Comparison of ENCODE assay signal across 16 cellular contexts in genomic region chr11:46144741-46145140, GRCh38. TPM values are rescaled to one million over a fixed set of nuclear protein-coding genes. Genes with fewer than 3 reads are reported as not detected.
A peak's percentile ranks its signal among the peaks of the same experiment; 100 is the strongest.
DNase-seq lines count a peak whose midpoint lies in the region; ATAC-seq, FAIRE-seq and TF ChIP-seq lines count a peak whose summit lies in the region.
"Had no signal": no experiment of that assay in that cellular context is flagged by ENCODE, and none has a peak within 500 bp of the region (broad histone marks: within the 10 kb centered on the region; RNA-seq: fewer than 3 reads in every experiment).

No MANE protein-coding gene starts in this region.

- no peaks in the 10 kb centered on the region for H3K4me1 ChIP-seq in GM23248 (ENCODE audit: insufficient read depth)
- no peaks in the 10 kb centered on the region for H3K4me1 ChIP-seq in HEK293 (ENCODE audit: control insufficient read depth, insufficient read depth, low read length)
- peaks cover 0 to 4% (median 1%) of the 10 kb centered on the region in 4 experiments; a peak in 5 of 7 replicates for H3K4me1 ChIP-seq in H1 (replicated peaks in 1 of 4; ENCODE audit: control insufficient read depth in 3 of 4, insufficient read depth in 4 of 4, low read length in 3 of 4)
- no peaks in the 10 kb centered on the region for H3K4me1 ChIP-seq in upper lobe of right lung
- H3K4me1 ChIP-seq: BLaER1 had no signal

- no peak overlapping the region for H2BK15ac ChIP-seq in H1 (ENCODE audit: low read length)

- no peak for TF ChIP-seq EP300 in H1 (IDR thresholded peaks at IDR 0.05; ENCODE audit: borderline replicate concordance in 1 of 2, low read depth in 2 of 2, low read length in 2 of 2)

- H4K20me1 ChIP-seq in GM23248 (ENCODE audit: insufficient read depth) (no peaks in the 10 kb centered on the region), H1 (replicated peaks in 1 of 2; ENCODE audit: control insufficient read depth in 1 of 2, insufficient read depth in 2 of 2, low read length in 2 of 2) (no peaks in the 10 kb centered on the region)
- H4K20me1 ChIP-seq: BLaER1 had no signal

- H3K14ac ChIP-seq in H1 (ENCODE audit: insufficient read length): no peak overlapping the region

- H3K4me3 ChIP-seq in GM23248: no peak overlapping the region
- H3K4me3 ChIP-seq in HEK293 (ENCODE audit: low read depth, low read length): no peak overlapping the region
- no peak overlapping the region for H3K4me3 ChIP-seq in H1 (ENCODE audit: extremely low read depth in 1 of 4, insufficient read depth in 2 of 4, low read depth in 3 of 4, low read length in 4 of 4)
- H3K4me3 ChIP-seq in upper lobe of right lung: no peak overlapping the region
- H3K4me3 ChIP-seq: BLaER1 had no signal

- no peak overlapping the region for H4K5ac ChIP-seq in H1 (ENCODE audit: insufficient read length, low read depth, low read length)

- no peak overlapping the region for H2AFZ ChIP-seq in GM23248
- H2AFZ ChIP-seq in H1 (ENCODE audit: low read length): peak overlapping the region; percentile 76; the same call in 1 of the 2 replicates

- no peaks in the 10 kb centered on the region for H3K79me1 ChIP-seq in H1 (ENCODE audit: low read depth, low read length)

- CTCF ChIA-PET in HEK293 (lab: Yijun Ruan, JAX): no interaction called here
- CTCF ChIA-PET in H1 (lab: Charles Lee; ENCODE audit: partially characterized antibody): no interaction called here

- H2AK5ac ChIP-seq in H1 (ENCODE audit: low read depth, low read length): no peak overlapping the region

- H2BK5ac ChIP-seq in H1 (ENCODE audit: low read depth, low read length): no peak overlapping the region

- POLR2A ChIA-PET in HEK293 (lab: Yijun Ruan, JAX): no interaction called here
- POLR2A ChIA-PET in H1 (lab: Charles Lee; ENCODE audit: partially characterized antibody): no interaction called here

- no peak for TF ChIP-seq RAD21 in H1 (IDR thresholded peaks at IDR 0.05 in 1 of 2, conservative IDR thresholded peaks at IDR 0.05 in 1 of 2; ENCODE audit: low read depth in 2 of 2, low read length in 2 of 2)

- TF ChIP-seq POLR2A in H1 (IDR thresholded peaks at IDR 0.05; ENCODE audit: control extremely low read depth in 1 of 2, low read depth in 2 of 2, low read length in 2 of 2): no peak

- no peak for TF ChIP-seq CTCF in HEK293 (tag by site-specific recombination; IDR thresholded peaks at IDR 0.05)
- TF ChIP-seq CTCF in H1 (IDR thresholded peaks at IDR 0.05; ENCODE audit: control extremely low read depth in 1 of 3, insufficient read depth in 1 of 3, low read depth in 1 of 3, low read length in 3 of 3): no peak
- TF ChIP-seq CTCF in upper lobe of right lung (IDR thresholded peaks at IDR 0.05): no peak

- no peaks in the 10 kb centered on the region for H3K23me2 ChIP-seq in H1 (ENCODE audit: low read depth, low read length)

- 38 to 40% methylated on average over 8 of the region's 8 CpGs for WGBS in GM23248 (ENCODE audit: low coverage in 1 of 2, low lambda C conversion rate in 2 of 2, missing lambda C conversion rate in 2 of 2), 2 experiments
- WGBS in H1 (ENCODE audit: extremely low coverage in 1 of 2, insufficient coverage in 1 of 2, insufficient read length in 1 of 2, insufficient replicate concordance in 2 of 2, low coverage in 1 of 2, low lambda C conversion rate in 2 of 2, missing lambda C conversion rate in 1 of 2), 2 experiments: 79% methylated on average over 8 of the region's 8 CpGs; no CpG with 5 or more reads in 1 of the 2 experiments

- H3K4me2 ChIP-seq in GM23248 (ENCODE audit: unreplicated experiment) (no peak overlapping the region), H1 (ENCODE audit: insufficient read depth in 1 of 2, low read depth in 2 of 2, low read length in 2 of 2) (no peak overlapping the region)
- H3K4me2 ChIP-seq: BLaER1 had no signal

- no peak for FAIRE-seq in H1 (lab: Jason Lieb, UNC)
- FAIRE-seq: HepG2 had no signal

- H4K8ac ChIP-seq in H1 (ENCODE audit: extremely low read depth, insufficient read depth, low read length): no peak overlapping the region

- H3K9ac ChIP-seq in GM23248 (no peak overlapping the region), H1 (replicated peaks in 1 of 4; ENCODE audit: extremely low read depth in 1 of 4, low read depth in 3 of 4, low read length in 3 of 4) (no peak overlapping the region)
- H3K9ac ChIP-seq: BLaER1 had no signal

- H3K9me3 ChIP-seq in GM23248 (ENCODE audit: low read depth) (no peaks in the 10 kb centered on the region), HEK293 (ENCODE audit: control insufficient read depth, insufficient read depth, low read depth, low read length) (no peaks in the 10 kb centered on the region), H1 (ENCODE audit: insufficient read depth in 2 of 2, low read depth in 1 of 2, low read length in 1 of 2) (no peaks in the 10 kb centered on the region), upper lobe of right lung (no peaks in the 10 kb centered on the region)
- H3K9me3 ChIP-seq: BLaER1 had no signal

- H3K56ac ChIP-seq in H1 (replicated peaks; ENCODE audit: insufficient read length, low read depth, low read length): no peak overlapping the region

- ATAC-seq in upper lobe of right lung (peak; percentile 20), left ventricle myocardium superior (no peak)

- no peak overlapping the region; the same call in 1 of the 2 replicates for H3K18ac ChIP-seq in H1 (ENCODE audit: extremely low read depth, low read length)

- intact Hi-C loops in upper lobe of right lung (cut with DNase I) (no loop called here), left ventricle myocardium superior (cut with micrococcal nuclease) (no loop called here)

- H4K91ac ChIP-seq in H1 (replicated peaks; ENCODE audit: insufficient read length, low read length): no peak overlapping the region

- no peak overlapping the region for H2BK20ac ChIP-seq in H1 (ENCODE audit: low read length)

- DNase-seq in GM23248: peak; percentile 11
- DNase-seq in H1 (ENCODE audit: low read depth in 1 of 2, low spot score in 2 of 2): no peak
- DNase-seq in upper lobe of right lung: no peak
- no peak for DNase-seq in left ventricle myocardium superior
- no peak for DNase-seq in foreskin melanocyte
- DNase-seq in hepatic stellate cell (ENCODE audit: low spot score): no peak
- DNase-seq: 8988T; CD4-positive, alpha-beta memory T cell; DMS153; DMS79; GF-D8; GOT3; HCEC 1CT had no signal

- no peak overlapping the region for H3K23ac ChIP-seq in H1 (ENCODE audit: insufficient read length)

- H2BK12ac ChIP-seq in H1 (ENCODE audit: low read depth, low read length): no peak overlapping the region

- in situ Hi-C loops in GM23248 (cut with MboI): no loop called here

- H3K27ac ChIP-seq in GM23248 (no peak overlapping the region), HEK293 (ENCODE audit: extremely low read depth, low read depth, low read length) (no peak overlapping the region), H1 (ENCODE audit: low read depth, low read length) (no peak overlapping the region), upper lobe of right lung (no peak overlapping the region)
- H3K27ac ChIP-seq: BLaER1 had no signal

- no peaks in the 10 kb centered on the region for H3K36me3 ChIP-seq in GM23248 (ENCODE audit: low read depth)
- H3K36me3 ChIP-seq in HEK293 (ENCODE audit: control insufficient read depth in 2 of 2, insufficient read depth in 1 of 2, low read length in 2 of 2): no peaks in the 10 kb centered on the region
- no peaks in the 10 kb centered on the region for H3K36me3 ChIP-seq in H1 (ENCODE audit: control insufficient read depth in 2 of 4, insufficient read depth in 4 of 4, low read length in 3 of 4)
- H3K36me3 ChIP-seq in upper lobe of right lung: no peaks in the 10 kb centered on the region
- H3K36me3 ChIP-seq: BLaER1 had no signal

- H3K4ac ChIP-seq in H1 (replicated peaks; ENCODE audit: insufficient read length, low read depth, low read length): no peak overlapping the region

- H3F3A ChIP-seq in GM23248 (ENCODE audit: insufficient read depth): no peaks in the 10 kb centered on the region

- H3K9me2 ChIP-seq in GM23248 (ENCODE audit: insufficient read depth): no peaks in the 10 kb centered on the region

- H3K79me2 ChIP-seq in GM23248 (ENCODE audit: insufficient read depth) (no peaks in the 10 kb centered on the region), H1 (ENCODE audit: control insufficient read depth in 1 of 2, insufficient read depth in 2 of 2, low read length in 2 of 2) (no peaks in the 10 kb centered on the region)

- H3K27me3 ChIP-seq in GM23248 (replicated peaks; ENCODE audit: insufficient read depth) (no peaks in the 10 kb centered on the region; the same call in 1 of the 2 replicates), H1 (replicated peaks in 1 of 4; ENCODE audit: control insufficient read depth in 3 of 4, extremely low read depth in 1 of 4, insufficient read depth in 3 of 4, low read length in 3 of 4) (no peaks in the 10 kb centered on the region), upper lobe of right lung (peaks cover 4% of the 10 kb centered on the region)
- H3K27me3 ChIP-seq: BLaER1 had no signal

- H2BK120ac ChIP-seq in H1 (replicated peaks; ENCODE audit: low read depth, low read length): no peak overlapping the region

TF ChIP-seq in HEK293, 187 proteins besides CTCF, POLR2A, EP300 and RAD21 (continues in another document):
- TF ChIP-seq KLF7 (tag by site-specific recombination; IDR thresholded peaks at IDR 0.05; ENCODE audit: borderline replicate concordance) (no peak), ZNF146 (tag by site-specific recombination; IDR thresholded peaks at IDR 0.05) (no peak)

TF ChIP-seq in H1, 55 proteins besides CTCF, POLR2A, EP300 and RAD21:
- TF ChIP-seq CBX8 (IDR thresholded peaks at IDR 0.05; ENCODE audit: borderline replicate concordance, low read depth, low read length): no peak

RNA-seq across cellular contexts. Expression of gene PHF21A, which starts 23.5 kb away (rescaled TPM):
- 11.2 and 11.8 TPM in 2 replicates for total RNA-seq in GM23248 (2014; rRNA removed; shearing (Covaris generic))
- 17.0 and 22.3 TPM in 2 replicates for polyA plus RNA-seq in GM23248 (2016; fragmentation: Nextera tagmentation; extraction: Ambion mirVana)
- total RNA-seq in H1 (2021; fragmentation: NEBNext Ultra II Directional; extraction: Animal tissue kit (Norgen Biotek cat#: 25700)): 33.2 and 40.3 TPM in 2 replicates
- polyA plus RNA-seq in H1 (2011; rRNA removed): 16.3 and 17.6 TPM in 2 replicates
- 18.9 TPM for polyA plus RNA-seq in H1 (2011; cell fraction: cytosol; rRNA removed)
- 44.4 TPM for polyA plus RNA-seq in H1 (2011; cell fraction: nucleus; rRNA removed)
- polyA plus RNA-seq in H1 (2012, experiment 1 of 2): 25.0 to 33.7 TPM (median 30.8 TPM) in 4 replicates
- 5.2 TPM for polyA plus RNA-seq in H1 (2012, experiment 2 of 2)
- 25.7 TPM for polyA plus RNA-seq in H1 (2013, experiment 1 of 2)
- polyA plus RNA-seq in H1 (2013, experiment 2 of 2): 23.9 TPM
- polyA minus RNA-seq in H1 (2011; rRNA and poly(A)+ RNA removed): 18.9 and 24.2 TPM in 2 replicates
- 15.0 TPM for polyA minus RNA-seq in H1 (2011; cell fraction: cytosol; rRNA and poly(A)+ RNA removed)
- 32.8 TPM for polyA minus RNA-seq in H1 (2011; cell fraction: nucleus; rRNA and poly(A)+ RNA removed)
- 45.4 TPM for total RNA-seq in upper lobe of right lung
- 36.2 TPM for total RNA-seq in left ventricle myocardium superior
